14 cellular contexts compared by ENCODE assay signal in genomic region chr1:100713636-100714035, GRCh38. TPM values are rescaled to one million over a fixed set of nuclear protein-coding genes. Genes with fewer than 3 reads are reported as not detected.
DNase-seq lines count a peak whose midpoint lies in the region; ATAC-seq and TF ChIP-seq lines count a peak whose summit lies in the region.
"Had no signal": no experiment of that assay in that cellular context is flagged by ENCODE, and none has a peak within 500 bp of the region (broad histone marks: within the 10 kb centered on the region; RNA-seq: fewer than 3 reads in every experiment).

No MANE protein-coding gene starts in this region.

- intact Hi-C loops in lower leg skin (cut with DNase I; ENCODE audit: low total_unique reads): no loop called here

- H3K4me1 Mint-ChIP-seq in CD8-positive, alpha-beta memory T cell: peaks cover 24 to 47% (median 36%) of the 10 kb centered on the region in 3 donors

- H4K8ac ChIP-seq in mesenchymal stem cell (ENCODE audit: low read length): peak overlapping the region; percentile 61

- H3F3A ChIP-seq in Loucy (ENCODE audit: low read depth): peaks cover 3% of the 10 kb centered on the region; the same call in 1 of the 2 replicates

- WGBS in mesenchymal stem cell: 71% methylated on average over 3 of the region's 3 CpGs
- 82 to 89% methylated on average over 3 of the region's 3 CpGs for WGBS in lower leg skin, 2 donors

- H3K4me3 Mint-ChIP-seq in CD8-positive, alpha-beta memory T cell: peak overlapping the region in 6 of 7 donors; percentile 52 to 78 (median 68)
- H3K4me3 Mint-ChIP-seq: activated CD4-positive, alpha-beta memory T cell treated with anti-CD3 and anti-CD28 coated beads, Interleukin-2, amount 10 ng/mL, durations not matched to agents 7 days and 5 days had no signal

- no peak overlapping the region for H3K14ac ChIP-seq in mesenchymal stem cell (ENCODE audit: low read length in 2 of 2)

- H3K4me2 ChIP-seq in Loucy (ENCODE audit: low read depth, low read length, poor library complexity, severe bottlenecking): peak overlapping the region; percentile 35
- H3K4me2 ChIP-seq in mesenchymal stem cell (ENCODE audit: low read length, poor library complexity, severe bottlenecking): no peak overlapping the region

- H3K23ac ChIP-seq in mesenchymal stem cell (ENCODE audit: low read length in 2 of 2): no peak overlapping the region

- TF ChIP-seq POLR2A in erythroblast (IDR thresholded peaks at IDR 0.05; ENCODE audit: low read length) (no peak), lower leg skin (IDR thresholded peaks at IDR 0.05) (no peak)

- no peak overlapping the region for H3K18ac ChIP-seq in mesenchymal stem cell (ENCODE audit: low read depth in 1 of 2, low read length in 2 of 2)

- CTCF ChIA-PET in CD8-positive, alpha-beta memory T cell (lab: Charles Lee): interaction anchor here (1.8 kb wide), 1 partner anchor 155 kb away, joined by 3 read pairs; no protein-coding TSS in a partner anchor

- peak overlapping the region; percentile 67 to 94 (median 87) for H3K27ac Mint-ChIP-seq in CD8-positive, alpha-beta memory T cell
- H3K27ac Mint-ChIP-seq: activated CD4-positive, alpha-beta memory T cell treated with anti-CD3 and anti-CD28 coated beads, Interleukin-2, amount 10 ng/mL, durations not matched to agents 7 days and 5 days had no signal

- no peaks in the 10 kb centered on the region for H3K27me3 ChIP-seq in CD8-positive, alpha-beta memory T cell (ENCODE audit: insufficient read depth, low read length, poor library complexity, severe bottlenecking)
- H3K27me3 ChIP-seq in Loucy (ENCODE audit: insufficient read depth, low read length, poor library complexity, severe bottlenecking) (no peaks in the 10 kb centered on the region), mesenchymal stem cell (ENCODE audit: control insufficient read depth in 1 of 2, insufficient read depth in 1 of 2, low read length in 2 of 2) (no peaks in the 10 kb centered on the region)

- no peak overlapping the region for H3K4ac ChIP-seq in mesenchymal stem cell (ENCODE audit: low read depth in 1 of 2, low read length in 2 of 2)

- H3K9me3 ChIP-seq in CD8-positive, alpha-beta memory T cell (ENCODE audit: low read length): no peaks in the 10 kb centered on the region
- H3K9me3 ChIP-seq in Loucy (ENCODE audit: insufficient read depth, low read depth, low read length): no peaks in the 10 kb centered on the region
- H3K9me3 ChIP-seq in mesenchymal stem cell (ENCODE audit: control insufficient read depth, low read length): no peaks in the 10 kb centered on the region

- no peak overlapping the region for H3K4me3 ChIP-seq in CD8-positive, alpha-beta memory T cell (ENCODE audit: low read length)
- H3K4me3 ChIP-seq in Loucy (ENCODE audit: low read length, poor library complexity, severe bottlenecking) (no peak overlapping the region), mesenchymal stem cell (ENCODE audit: insufficient read depth in 1 of 2, low read depth in 1 of 2, low read length in 2 of 2) (no peak overlapping the region), lower leg skin (ENCODE audit: low read depth, poor library complexity, severe bottlenecking) (no peak overlapping the region)
- H3K4me3 ChIP-seq: dorsolateral prefrontal cortex had no signal

- no peak overlapping the region for H4K91ac ChIP-seq in mesenchymal stem cell (ENCODE audit: low read length)

- H2BK5ac ChIP-seq in mesenchymal stem cell (ENCODE audit: low read depth, low read length, poor library complexity, severe bottlenecking): no peak overlapping the region

- no peak overlapping the region for H2BK120ac ChIP-seq in mesenchymal stem cell (ENCODE audit: low read depth, low read length)

- H2BK15ac ChIP-seq in mesenchymal stem cell (ENCODE audit: low read depth, poor library complexity, severe bottlenecking): no peak overlapping the region

- DNase-seq in CD8-positive, alpha-beta memory T cell: no peak
- peak; percentile 37 for DNase-seq in amniotic epithelial cell (ENCODE audit: low read depth)
- no peak for DNase-seq in mesenchymal stem cell
- no peak for DNase-seq in NCI-H2081 treated with DMSO at 0.1 percent for 48 hours (lab: John Stamatoyannopoulos, UW)
- no peak for DNase-seq in erythroblast (lab: John Stamatoyannopoulos, UW)
- DNase-seq in lower leg skin (ENCODE audit: low spot score in 2 of 2): no peak
- DNase-seq: dorsolateral prefrontal cortex, NCI-H1417 treated with DMSO at 0.1 percent for 48 hours, NCI-H226 had no signal

- H2AFZ ChIP-seq in Loucy (ENCODE audit: low read length): peak overlapping the region; percentile 39; the same call in 1 of the 2 replicates
- H2AFZ ChIP-seq in mesenchymal stem cell (ENCODE audit: low read depth, low read length): no peak overlapping the region

- no peaks in the 10 kb centered on the region for H3K9me3 Mint-ChIP-seq in CD8-positive, alpha-beta memory T cell

- no peaks in the 10 kb centered on the region for H3K36me3 Mint-ChIP-seq in CD8-positive, alpha-beta memory T cell

- no peak overlapping the region for H2AK5ac ChIP-seq in mesenchymal stem cell (ENCODE audit: low read length, severe bottlenecking)

- no peaks in the 10 kb centered on the region for H3K79me1 ChIP-seq in mesenchymal stem cell (replicated peaks; ENCODE audit: low read length, poor library complexity, severe bottlenecking)

- H3K27me3 Mint-ChIP-seq in CD8-positive, alpha-beta memory T cell: peaks cover 0 to 3% of the 10 kb centered on the region in 2 donors

- H3K36me3 ChIP-seq in CD8-positive, alpha-beta memory T cell (ENCODE audit: insufficient read depth, low read length): no peaks in the 10 kb centered on the region
- no peaks in the 10 kb centered on the region for H3K36me3 ChIP-seq in Loucy (ENCODE audit: insufficient read depth, low read length)
- H3K36me3 ChIP-seq in mesenchymal stem cell (ENCODE audit: control insufficient read depth in 1 of 2, insufficient read depth in 2 of 2, low read depth in 1 of 2, low read length in 2 of 2): no peaks in the 10 kb centered on the region

- H2BK12ac ChIP-seq in mesenchymal stem cell (ENCODE audit: low read length in 2 of 2): peak overlapping the region in 1 of 2 experiments; percentile 2

- no peaks in the 10 kb centered on the region for H3K9me2 ChIP-seq in Loucy (replicated peaks; ENCODE audit: low read depth, low read length)

- H3K9ac ChIP-seq in Loucy (ENCODE audit: low read depth, low read length, poor library complexity, severe bottlenecking): no peak overlapping the region
- H3K9ac ChIP-seq in mesenchymal stem cell (ENCODE audit: low read length): no peak overlapping the region

- TF ChIP-seq CTCF in Loucy (conservative IDR thresholded peaks at IDR 0.05; ENCODE audit: low read length) (no peak), lower leg skin (IDR thresholded peaks at IDR 0.05) (no peak)

- POLR2A ChIA-PET in CD8-positive, alpha-beta memory T cell (lab: Charles Lee): no interaction called here

- H3K4me1 ChIP-seq in CD8-positive, alpha-beta memory T cell (ENCODE audit: insufficient read depth, low read length): peaks cover 15% of the 10 kb centered on the region
- H3K4me1 ChIP-seq in Loucy (ENCODE audit: insufficient read depth, low read length, poor library complexity, severe bottlenecking) (peaks cover 5% of the 10 kb centered on the region), mesenchymal stem cell (ENCODE audit: control insufficient read depth, insufficient read depth, low read depth, low read length) (peaks cover 5% of the 10 kb centered on the region)

- no peaks in the 10 kb centered on the region for H4K20me1 ChIP-seq in Loucy (ENCODE audit: insufficient read depth, low read length, poor library complexity, severe bottlenecking)

- no peaks in the 10 kb centered on the region for H3K79me2 ChIP-seq in Loucy (ENCODE audit: insufficient read depth, low read length)

- no peak overlapping the region for H3K27ac ChIP-seq in CD8-positive, alpha-beta memory T cell (ENCODE audit: low read depth, low read length)
- H3K27ac ChIP-seq in mesenchymal stem cell (ENCODE audit: low read length, poor library complexity, severe bottlenecking): no peak overlapping the region
- H3K27ac ChIP-seq: dorsolateral prefrontal cortex had no signal

- no peak for ATAC-seq in GM21526 (IDR thresholded peaks at IDR 0.05; ENCODE audit: low FRiP score, unreplicated experiment)
- ATAC-seq: left colon had no signal

RNA-seq across cellular contexts. Expression of gene VCAM1, which starts 5.9 kb away (rescaled TPM):
- 1 to 10 TPM; 3.5 to 4.0 TPM for total RNA-seq in CD8-positive, alpha-beta memory T cell
- polyA plus RNA-seq in CD8-positive, alpha-beta memory T cell: 0.51 TPM
- 8.5 TPM for polyA plus RNA-seq in mesenchymal stem cell (2013, experiment 1 of 2)
- polyA plus RNA-seq in mesenchymal stem cell (2013, experiment 2 of 2): 8.7 TPM
- 1 to 10 TPM in 2 of 4 donors, under 1 TPM in 2; 0.25 to 3.1 (median 0.92) TPM for total RNA-seq in lower leg skin
- total RNA-seq: activated CD4-positive, alpha-beta memory T cell treated with anti-CD3 and anti-CD28 coated beads, Interleukin-2, amount 10 ng/mL, durations not matched to agents 7 days and 5 days; SK-MEL-5 had no signal
